8 cellular contexts compared by ENCODE assay signal in genomic region chrX:120310861-120311631, GRCh38. TPM values are rescaled to one million over a fixed set of nuclear protein-coding genes. Genes with fewer than 3 reads are reported as not detected.
DNase-seq lines count a peak whose midpoint lies in the region; ATAC-seq and TF ChIP-seq lines count a peak whose summit lies in the region.

Gene TMEM255A, minus strand, starts transcription at chrX:120311461. Its CDS starts 152 bp downstream, at chrX:120311309.

- no peaks in the 10 kb centered on the region for H3K79me2 ChIP-seq in DOHH2 (ENCODE audit: control insufficient read depth, low read length)
- no peaks in the 10 kb centered on the region for H3K79me2 ChIP-seq in MM.1S (ENCODE audit: low read length)

- H3F3A ChIP-seq in DOHH2 (ENCODE audit: control insufficient read depth, insufficient read depth) (no peaks in the 10 kb centered on the region), MM.1S (ENCODE audit: insufficient read depth, low read length) (0 out of 2 replicates have a peak, but pooled peaks cover 6% of the 10 kb centered on the region)

- peak within 1 kb of the TSS; percentile 44; the same call in 1 of the 2 replicates for H3K9ac ChIP-seq in MM.1S (ENCODE audit: low read length)

- H3K9me2 ChIP-seq in DOHH2 (replicated peaks; ENCODE audit: control insufficient read depth, low read length) (no peaks in the 10 kb centered on the region), MM.1S (replicated peaks; ENCODE audit: insufficient read depth, low read length) (no peaks in the 10 kb centered on the region)

- H3K27me3 Mint-ChIP-seq in stimulated activated naive CD8-positive, alpha-beta T cell treated with anti-CD3 and anti-CD28 coated beads, Interleukin-15, amount 100 ng/mL, for 72 hours: peaks cover 89% of the 10 kb centered on the region

- no peak for ATAC-seq in stimulated activated naive CD8-positive, alpha-beta T cell treated with anti-CD3 and anti-CD28 coated beads, Interleukin-15, amount 100 ng/mL, for 72 hours
- ATAC-seq in GM19328 (IDR thresholded peaks at IDR 0.05; ENCODE audit: unreplicated experiment): no peak

- peaks cover 34% of the 10 kb centered on the region for H3K4me1 Mint-ChIP-seq in stimulated activated naive CD8-positive, alpha-beta T cell treated with anti-CD3 and anti-CD28 coated beads, Interleukin-15, amount 100 ng/mL, for 72 hours

- H3K4me2 ChIP-seq in DOHH2 (ENCODE audit: low read length) (peak within 1 kb of the TSS; percentile 83), MM.1S (ENCODE audit: low read depth, low read length) (peak within 1 kb of the TSS; percentile 82)

- H3K36me3 ChIP-seq in DOHH2 (ENCODE audit: control insufficient read depth, low read length): no peaks in the 10 kb centered on the region
- H3K36me3 ChIP-seq in MM.1S (replicated peaks; ENCODE audit: insufficient read depth, low read length): no peaks in the 10 kb centered on the region
- H3K36me3 ChIP-seq in ascending aorta: no peaks in the 10 kb centered on the region

- peak within 1 kb of the TSS; percentile 88 to 95 for H3K4me3 Mint-ChIP-seq in stimulated activated naive CD8-positive, alpha-beta T cell treated with anti-CD3 and anti-CD28 coated beads, Interleukin-15, amount 100 ng/mL, for 72 hours

- TF ChIP-seq CTCF in DOHH2 (IDR thresholded peaks at IDR 0.05; ENCODE audit: low read depth, low read length, poor library complexity, severe bottlenecking): no peak
- no peak for TF ChIP-seq CTCF in MM.1S (IDR thresholded peaks at IDR 0.05; ENCODE audit: low read length)
- no peak for TF ChIP-seq CTCF in ascending aorta (IDR thresholded peaks at IDR 0.05)

- peak within 1 kb of the TSS; percentile 77 for H3K4me3 ChIP-seq in DOHH2 (ENCODE audit: low read length)
- peak within 1 kb of the TSS; percentile 61 for H3K4me3 ChIP-seq in MM.1S (ENCODE audit: low read length)
- H3K4me3 ChIP-seq in ascending aorta: peak within 1 kb of the TSS; percentile 52 to 61

- no peaks in the 10 kb centered on the region for H4K20me1 ChIP-seq in DOHH2 (ENCODE audit: control insufficient read depth, insufficient read depth, low read depth, low read length)
- H4K20me1 ChIP-seq in MM.1S (ENCODE audit: insufficient read depth, low read length): no peaks in the 10 kb centered on the region

- peak within 1 kb of the TSS; percentile 65 for H2AFZ ChIP-seq in MM.1S (ENCODE audit: low read length)

- peak; percentile 39 for DNase-seq in MM.1S
- DNase-seq in ascending aorta (ENCODE audit: low spot score in 2 of 2): no peak
- DNase-seq in islet precursor cell: peak; percentile 60
- peak in 1 of 2 donors; percentile 8 for DNase-seq in stimulated activated naive CD8-positive, alpha-beta T cell treated with anti-CD3 and anti-CD28 coated beads, Interleukin-15, amount 100 ng/mL, for 72 hours
- DNase-seq in Kasumi-1 (lab: John Stamatoyannopoulos, UW): no peak
- DNase-seq in UCSD-AML1 (lab: John Stamatoyannopoulos, UW; ENCODE audit: unreplicated experiment): no peak

- no peak within 1 kb of the TSS for H3K27ac Mint-ChIP-seq in stimulated activated naive CD8-positive, alpha-beta T cell treated with anti-CD3 and anti-CD28 coated beads, Interleukin-15, amount 100 ng/mL, for 72 hours

- H3K9me3 ChIP-seq in DOHH2 (ENCODE audit: control insufficient read depth, insufficient read depth, low read length): no peaks in the 10 kb centered on the region
- H3K9me3 ChIP-seq in MM.1S (replicated peaks; ENCODE audit: insufficient read depth, low read length): no peaks in the 10 kb centered on the region
- H3K9me3 ChIP-seq in ascending aorta: no peaks in the 10 kb centered on the region

- H3K27ac ChIP-seq in DOHH2 (ENCODE audit: low read depth, low read length): no peak within 1 kb of the TSS
- no peak within 1 kb of the TSS for H3K27ac ChIP-seq in MM.1S (ENCODE audit: low read length)
- no peak within 1 kb of the TSS for H3K27ac ChIP-seq in ascending aorta

- intact Hi-C loops in ascending aorta (cut with DNase I): loop anchor here (5.0 kb wide), 1 partner anchor 151 kb away; no protein-coding TSS in a partner anchor

- H3K27me3 ChIP-seq in DOHH2 (ENCODE audit: control insufficient read depth, low read length) (peaks cover 23% of the 10 kb centered on the region), MM.1S (replicated peaks; ENCODE audit: insufficient read depth, low read length) (no peaks in the 10 kb centered on the region), ascending aorta (peaks cover 4% of the 10 kb centered on the region)

- H3K9me3 Mint-ChIP-seq in stimulated activated naive CD8-positive, alpha-beta T cell treated with anti-CD3 and anti-CD28 coated beads, Interleukin-15, amount 100 ng/mL, for 72 hours: no peaks in the 10 kb centered on the region

- peaks cover 13% of the 10 kb centered on the region for H3K4me1 ChIP-seq in DOHH2 (ENCODE audit: control insufficient read depth, low read length)
- peaks cover 23% of the 10 kb centered on the region for H3K4me1 ChIP-seq in MM.1S (ENCODE audit: low read length)
- no peaks in the 10 kb centered on the region for H3K4me1 ChIP-seq in ascending aorta

RNA-seq across cellular contexts. Expression of gene TMEM255A, which starts in this region (rescaled TPM):
- not detected for total RNA-seq in ascending aorta

Comparison
In these comparisons a context has a peak if more than half of its experiments do, and no peak if none do; other contexts are left out.
1. DNase-seq: peak in MM.1S (single experiment) and islet precursor cell (single experiment); none in ascending aorta (0 of 2), Kasumi-1 (0 of 2) and UCSD-AML1 (single experiment).
2. Peak in every context shown above with its lines, with median percentiles within 50 percentile points of each other: H3K4me3 ChIP-seq.